1 cellular context compared by ENCODE assay signal in genomic region chr5:34915139-34915855, GRCh38.
TF ChIP-seq lines count a peak whose summit lies in the region.

TSS of gene BRIX1 (plus strand) at chr5:34915711. CDS start at chr5:34915739, 28 bp downstream.
A gene with protein sequence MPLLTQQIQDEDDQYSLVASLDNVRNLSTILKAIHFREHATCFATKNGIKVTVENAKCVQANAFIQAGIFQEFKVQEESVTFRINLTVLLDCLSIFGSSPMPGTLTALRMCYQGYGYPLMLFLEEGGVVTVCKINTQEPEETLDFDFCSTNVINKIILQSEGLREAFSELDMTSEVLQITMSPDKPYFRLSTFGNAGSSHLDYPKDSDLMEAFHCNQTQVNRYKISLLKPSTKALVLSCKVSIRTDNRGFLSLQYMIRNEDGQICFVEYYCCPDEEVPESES (minus strand): TSS chr5:34915504. CDS start chr5:34914892, 612 bp downstream.

TF ChIP-seq in K562, 482 proteins besides CTCF, POLR2A, EP300 and RAD21 (continued from another document and continues in another):
- TF ChIP-seq, protein P1, sequence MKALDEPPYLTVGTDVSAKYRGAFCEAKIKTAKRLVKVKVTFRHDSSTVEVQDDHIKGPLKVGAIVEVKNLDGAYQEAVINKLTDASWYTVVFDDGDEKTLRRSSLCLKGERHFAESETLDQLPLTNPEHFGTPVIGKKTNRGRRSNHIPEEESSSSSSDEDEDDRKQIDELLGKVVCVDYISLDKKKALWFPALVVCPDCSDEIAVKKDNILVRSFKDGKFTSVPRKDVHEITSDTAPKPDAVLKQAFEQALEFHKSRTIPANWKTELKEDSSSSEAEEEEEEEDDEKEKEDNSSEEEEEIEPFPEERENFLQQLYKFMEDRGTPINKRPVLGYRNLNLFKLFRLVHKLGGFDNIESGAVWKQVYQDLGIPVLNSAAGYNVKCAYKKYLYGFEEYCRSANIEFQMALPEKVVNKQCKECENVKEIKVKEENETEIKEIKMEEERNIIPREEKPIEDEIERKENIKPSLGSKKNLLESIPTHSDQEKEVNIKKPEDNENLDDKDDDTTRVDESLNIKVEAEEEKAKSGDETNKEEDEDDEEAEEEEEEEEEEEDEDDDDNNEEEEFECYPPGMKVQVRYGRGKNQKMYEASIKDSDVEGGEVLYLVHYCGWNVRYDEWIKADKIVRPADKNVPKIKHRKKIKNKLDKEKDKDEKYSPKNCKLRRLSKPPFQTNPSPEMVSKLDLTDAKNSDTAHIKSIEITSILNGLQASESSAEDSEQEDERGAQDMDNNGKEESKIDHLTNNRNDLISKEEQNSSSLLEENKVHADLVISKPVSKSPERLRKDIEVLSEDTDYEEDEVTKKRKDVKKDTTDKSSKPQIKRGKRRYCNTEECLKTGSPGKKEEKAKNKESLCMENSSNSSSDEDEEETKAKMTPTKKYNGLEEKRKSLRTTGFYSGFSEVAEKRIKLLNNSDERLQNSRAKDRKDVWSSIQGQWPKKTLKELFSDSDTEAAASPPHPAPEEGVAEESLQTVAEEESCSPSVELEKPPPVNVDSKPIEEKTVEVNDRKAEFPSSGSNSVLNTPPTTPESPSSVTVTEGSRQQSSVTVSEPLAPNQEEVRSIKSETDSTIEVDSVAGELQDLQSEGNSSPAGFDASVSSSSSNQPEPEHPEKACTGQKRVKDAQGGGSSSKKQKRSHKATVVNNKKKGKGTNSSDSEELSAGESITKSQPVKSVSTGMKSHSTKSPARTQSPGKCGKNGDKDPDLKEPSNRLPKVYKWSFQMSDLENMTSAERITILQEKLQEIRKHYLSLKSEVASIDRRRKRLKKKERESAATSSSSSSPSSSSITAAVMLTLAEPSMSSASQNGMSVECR (CRISPR knock-in tag; IDR thresholded peaks at IDR 0.05), result peak; percentile 84; the same call in 1 of the 2 replicates
- TF ChIP-seq ZNF253 (CRISPR knock-in tag; conservative IDR thresholded peaks at IDR 0.05), result no peak
- TF ChIP-seq BRD9 (IDR thresholded peaks at IDR 0.05; ENCODE audit: low read depth, partially characterized antibody), result peak; percentile 72
- no peak for TF ChIP-seq NFATC3 (IDR thresholded peaks at IDR 0.05)
- no peak for TF ChIP-seq RHOXF2B (CRISPR knock-in tag; conservative IDR thresholded peaks at IDR 0.05)
- no peak for TF ChIP-seq THRAP3 (IDR thresholded peaks at IDR 0.05; ENCODE audit: borderline replicate concordance)
- TF ChIP-seq, protein P2, sequence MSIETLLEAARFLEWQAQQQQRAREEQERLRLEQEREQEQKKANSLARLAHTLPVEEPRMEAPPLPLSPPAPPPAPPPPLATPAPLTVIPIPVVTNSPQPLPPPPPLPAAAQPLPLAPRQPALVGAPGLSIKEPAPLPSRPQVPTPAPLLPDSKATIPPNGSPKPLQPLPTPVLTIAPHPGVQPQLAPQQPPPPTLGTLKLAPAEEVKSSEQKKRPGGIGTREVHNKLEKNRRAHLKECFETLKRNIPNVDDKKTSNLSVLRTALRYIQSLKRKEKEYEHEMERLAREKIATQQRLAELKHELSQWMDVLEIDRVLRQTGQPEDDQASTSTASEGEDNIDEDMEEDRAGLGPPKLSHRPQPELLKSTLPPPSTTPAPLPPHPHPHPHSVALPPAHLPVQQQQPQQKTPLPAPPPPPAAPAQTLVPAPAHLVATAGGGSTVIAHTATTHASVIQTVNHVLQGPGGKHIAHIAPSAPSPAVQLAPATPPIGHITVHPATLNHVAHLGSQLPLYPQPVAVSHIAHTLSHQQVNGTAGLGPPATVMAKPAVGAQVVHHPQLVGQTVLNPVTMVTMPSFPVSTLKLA (conservative IDR thresholded peaks at IDR 0.05), result peak; percentile 92 to 97
- TF ChIP-seq SMAD1 (IDR thresholded peaks at IDR 0.05; ENCODE audit: low read depth, low read length, partially characterized antibody), result peak; percentile 81
- TF ChIP-seq KLF6 (CRISPR knock-in tag; IDR thresholded peaks at IDR 0.05; ENCODE audit: borderline replicate concordance), result no peak
- TF ChIP-seq UBTF (IDR thresholded peaks at IDR 0.05; ENCODE audit: borderline replicate concordance in 1 of 2, low read depth in 2 of 2, low read length in 2 of 2), result peak; percentile 80 to 85
- TF ChIP-seq TRIM28 (IDR thresholded peaks at IDR 0.05), result 0 out of 2 replicates have a peak, but pooled peaks have one; percentile 6
- no peak for TF ChIP-seq IRF2 (CRISPR knock-in tag; IDR thresholded peaks at IDR 0.05)
- peak; percentile 99 for TF ChIP-seq C11orf30 (IDR thresholded peaks at IDR 0.05; ENCODE audit: low read depth)
- no peak; the same call in 1 of the 2 replicates for TF ChIP-seq BMI1 (IDR thresholded peaks at IDR 0.05; ENCODE audit: low read length)
- no peak for TF ChIP-seq ZNF668 (CRISPR knock-in tag; IDR thresholded peaks at IDR 0.05)
- TF ChIP-seq MAX (CRISPR knock-in tag; IDR thresholded peaks at IDR 0.05), result peak; percentile 91
- TF ChIP-seq CREB5 (CRISPR knock-in tag; IDR thresholded peaks at IDR 0.05), result no peak
- peak in 2 of 3 experiments; percentile 84 to 95; a peak in 5 of 6 replicates for TF ChIP-seq ZBTB11 (CRISPR knock-in tag; IDR thresholded peaks at IDR 0.05)
- peak; percentile 84 for TF ChIP-seq PML (IDR thresholded peaks at IDR 0.05; ENCODE audit: low read length)
- peak; percentile 72; the same call in 1 of the 2 replicates for TF ChIP-seq MBD2 (IDR thresholded peaks at IDR 0.05; ENCODE audit: borderline replicate concordance, low read depth)
- peak; percentile 93 for TF ChIP-seq KDM5B (IDR thresholded peaks at IDR 0.05; ENCODE audit: insufficient replicate concordance, low read depth, low read length)
- peak; percentile 84 for TF ChIP-seq E2F4 (CRISPR knock-in tag; IDR thresholded peaks at IDR 0.05; ENCODE audit: low read depth)
- peak; percentile 75 for TF ChIP-seq CTBP1 (IDR thresholded peaks at IDR 0.05; ENCODE audit: borderline replicate concordance)
- TF ChIP-seq ZNF57 (CRISPR knock-in tag; IDR thresholded peaks at IDR 0.05), result no peak
- TF ChIP-seq SNIP1 (IDR thresholded peaks at IDR 0.05; ENCODE audit: low read depth), result peak; percentile 98
- TF ChIP-seq ZNF586 (CRISPR knock-in tag; conservative IDR thresholded peaks at IDR 0.05), result no peak
- TF ChIP-seq ZKSCAN3 (CRISPR knock-in tag; IDR thresholded peaks at IDR 0.05), result no peak
- no peak for TF ChIP-seq U2AF2 (optimal IDR thresholded peaks at IDR 0.05; ENCODE audit: low read depth, low read length)
- peak; percentile 84 for TF ChIP-seq KLF16 (IDR thresholded peaks at IDR 0.05)
- TF ChIP-seq MAFK (IDR thresholded peaks at IDR 0.05; ENCODE audit: low read length), result peak; percentile 17; the same call in 1 of the 2 replicates
- no peak for TF ChIP-seq NUFIP1 (IDR thresholded peaks at IDR 0.05; ENCODE audit: partially characterized antibody)
- TF ChIP-seq PHF8 (IDR thresholded peaks at IDR 0.05; ENCODE audit: borderline replicate concordance, low read length), result peak; percentile 98
- TF ChIP-seq, protein P3, sequence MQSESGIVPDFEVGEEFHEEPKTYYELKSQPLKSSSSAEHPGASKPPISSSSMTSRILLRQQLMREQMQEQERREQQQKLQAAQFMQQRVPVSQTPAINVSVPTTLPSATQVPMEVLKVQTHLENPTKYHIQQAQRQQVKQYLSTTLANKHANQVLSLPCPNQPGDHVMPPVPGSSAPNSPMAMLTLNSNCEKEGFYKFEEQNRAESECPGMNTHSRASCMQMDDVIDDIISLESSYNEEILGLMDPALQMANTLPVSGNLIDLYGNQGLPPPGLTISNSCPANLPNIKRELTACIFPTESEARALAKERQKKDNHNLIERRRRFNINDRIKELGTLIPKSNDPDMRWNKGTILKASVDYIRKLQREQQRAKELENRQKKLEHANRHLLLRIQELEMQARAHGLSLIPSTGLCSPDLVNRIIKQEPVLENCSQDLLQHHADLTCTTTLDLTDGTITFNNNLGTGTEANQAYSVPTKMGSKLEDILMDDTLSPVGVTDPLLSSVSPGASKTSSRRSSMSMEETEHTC (IDR thresholded peaks at IDR 0.05), result 0 out of 2 replicates have a peak, but pooled peaks have one; percentile 7
- peak; percentile 36 for TF ChIP-seq U2AF1 (optimal IDR thresholded peaks at IDR 0.05; ENCODE audit: low read depth, low read length)
- TF ChIP-seq ATF1 (CRISPR knock-in tag; IDR thresholded peaks at IDR 0.05), result no peak
- TF ChIP-seq ATF1 (tag; IDR thresholded peaks at IDR 0.05), result peak; percentile 86
- no peak for TF ChIP-seq PHTF2 (CRISPR knock-in tag; IDR thresholded peaks at IDR 0.05)
- no peak for TF ChIP-seq MTF1 (CRISPR knock-in tag; IDR thresholded peaks at IDR 0.05; ENCODE audit: borderline replicate concordance)
- TF ChIP-seq CREM (IDR thresholded peaks at IDR 0.05; ENCODE audit: low read depth), result peak; percentile 88
- no peak for TF ChIP-seq JUNB (CRISPR knock-in tag; conservative IDR thresholded peaks at IDR 0.05)
- no peak for TF ChIP-seq ZNF589 (CRISPR knock-in tag; IDR thresholded peaks at IDR 0.05; ENCODE audit: low read depth)
- peak; percentile 66 to 74; a peak in 3 of 4 replicates for TF ChIP-seq FOXK2 (conservative IDR thresholded peaks at IDR 0.05 in 1 of 2, IDR thresholded peaks at IDR 0.05 in 1 of 2; ENCODE audit: low read depth in 2 of 2)
- TF ChIP-seq, protein P4, sequence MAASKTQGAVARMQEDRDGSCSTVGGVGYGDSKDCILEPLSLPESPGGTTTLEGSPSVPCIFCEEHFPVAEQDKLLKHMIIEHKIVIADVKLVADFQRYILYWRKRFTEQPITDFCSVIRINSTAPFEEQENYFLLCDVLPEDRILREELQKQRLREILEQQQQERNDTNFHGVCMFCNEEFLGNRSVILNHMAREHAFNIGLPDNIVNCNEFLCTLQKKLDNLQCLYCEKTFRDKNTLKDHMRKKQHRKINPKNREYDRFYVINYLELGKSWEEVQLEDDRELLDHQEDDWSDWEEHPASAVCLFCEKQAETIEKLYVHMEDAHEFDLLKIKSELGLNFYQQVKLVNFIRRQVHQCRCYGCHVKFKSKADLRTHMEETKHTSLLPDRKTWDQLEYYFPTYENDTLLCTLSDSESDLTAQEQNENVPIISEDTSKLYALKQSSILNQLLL (CRISPR knock-in tag; IDR thresholded peaks at IDR 0.05; ENCODE audit: borderline replicate concordance), result no peak
- no peak; the same call in 1 of the 2 replicates for TF ChIP-seq HDAC2 (IDR thresholded peaks at IDR 0.05)
- TF ChIP-seq SRSF1 (IDR thresholded peaks at IDR 0.05; ENCODE audit: low read depth, low read length), result peak; percentile 91; the same call in 1 of the 2 replicates
- peak; percentile 52; the same call in 1 of the 2 replicates for TF ChIP-seq ZNF384 (IDR thresholded peaks at IDR 0.05; ENCODE audit: low read depth, low read length)
- TF ChIP-seq TAL1 (IDR thresholded peaks at IDR 0.05), result no peak
- no peak for TF ChIP-seq TSC22D4 (tag; IDR thresholded peaks at IDR 0.05)
- TF ChIP-seq HMG20B (CRISPR knock-in tag; IDR thresholded peaks at IDR 0.05), result no peak
- TF ChIP-seq FOXK1 (CRISPR knock-in tag; IDR thresholded peaks at IDR 0.05; ENCODE audit: borderline replicate concordance), result no peak
